8 cellular contexts compared by ENCODE assay signal in the genomic region with DNA sequence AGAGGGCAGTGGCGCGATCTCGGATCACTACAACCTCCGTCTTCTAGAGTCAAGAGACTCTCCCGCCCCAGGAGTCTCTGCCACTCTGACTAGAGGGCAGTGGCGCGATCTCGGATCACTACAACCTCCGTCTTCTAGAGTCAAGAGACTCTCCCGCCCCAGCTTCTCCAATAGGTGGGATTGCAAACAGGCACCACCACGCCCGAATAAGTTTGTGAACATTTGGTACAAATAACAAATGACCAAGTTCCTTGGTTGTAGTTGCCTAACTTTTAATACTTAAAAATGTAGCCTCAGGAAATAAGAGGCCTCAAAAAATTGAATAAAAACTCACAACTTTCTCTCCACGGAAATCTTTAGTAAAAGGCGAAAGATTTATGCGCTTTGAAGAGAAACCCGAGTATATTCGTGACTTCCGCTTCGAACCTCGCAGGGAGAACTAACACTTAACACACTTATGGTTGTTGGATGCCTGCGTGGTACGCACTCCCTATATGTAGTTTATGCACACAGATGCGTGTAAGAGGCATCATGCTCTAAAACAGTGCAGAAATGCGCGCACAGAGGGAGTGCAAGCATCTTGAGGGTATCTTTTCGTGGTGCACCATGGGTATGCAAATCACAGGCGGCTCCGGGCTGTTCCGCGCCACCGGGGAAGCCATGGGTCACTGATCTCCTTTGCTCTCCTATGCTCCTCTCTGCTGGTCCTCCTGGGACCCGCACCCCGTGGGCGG. TPM values are rescaled to one million over a fixed set of nuclear protein-coding genes. Genes with fewer than 3 reads are reported as not detected.
DNase-seq lines count a peak whose midpoint lies in the region; ATAC-seq and TF ChIP-seq lines count a peak whose summit lies in the region.

No MANE protein-coding gene starts in this region.

- TF ChIP-seq CTCF in CD14-positive monocyte (IDR thresholded peaks at IDR 0.05) (no peak), testis (IDR thresholded peaks at IDR 0.05) (no peak)

- intact Hi-C loops in CD14-positive monocyte (cut with micrococcal nuclease) (loop anchor here (2.0 to 5.0 kb wide), 2 partner anchors 19 to 87 kb away; partner anchors contain the start of genes PLK3 (in 2 of the 2) and RNU5D-1 (in 1 of the 2)), testis (cut with DNase I; ENCODE audit: low total_unique reads) (no loop called here)

- DNase-seq in CD14-positive monocyte (ENCODE audit: low spot score) (peak; percentile 84), SHP77 treated with DMSO at 0.1 percent for 48 hours (lab: John Stamatoyannopoulos, UW) (peak; percentile 96), germinal center (ENCODE audit: low spot score) (peak; percentile 92), occipital lobe (lab: John Stamatoyannopoulos, UW) (peak; percentile 66), testis (peak; percentile 79)
- peak; percentile 86 for DNase-seq in activated naive CD4-positive, alpha-beta T cell treated with anti-CD3 and anti-CD28 coated beads, Interleukin-2, amount 10 ng/mL, durations not matched to agents 7 days and 5 days

- peak overlapping the region; percentile 41 to 67 for H3K4me3 ChIP-seq in testis

- CTCF ChIA-PET in activated naive CD4-positive, alpha-beta T cell treated with anti-CD3 and anti-CD28 coated beads, Interleukin-2, amount 10 ng/mL, durations not matched to agents 7 days and 5 days (lab: Charles Lee): interaction anchor here (0.9 to 6.9 kb wide), 8 partner anchors 11 to 34 kb away, joined by 3 to 68 read pairs (median 4); partner anchors contain the start of genes BTBD19, DYNLT4 and PLK3

- peak overlapping the region; percentile 86 to 89 for H3K27ac ChIP-seq in testis

- H3K4me1 Mint-ChIP-seq in CD14-positive monocyte: peaks cover 49% of the 10 kb centered on the region
- H3K4me1 Mint-ChIP-seq in activated naive CD4-positive, alpha-beta T cell treated with anti-CD3 and anti-CD28 coated beads, Interleukin-2, amount 10 ng/mL, durations not matched to agents 7 days and 5 days: peaks cover 58% of the 10 kb centered on the region

- peaks cover 5 to 6% of the 10 kb centered on the region in 2 donors for H3K36me3 Mint-ChIP-seq in CD14-positive monocyte
- peaks cover 9% of the 10 kb centered on the region for H3K36me3 Mint-ChIP-seq in activated naive CD4-positive, alpha-beta T cell treated with anti-CD3 and anti-CD28 coated beads, Interleukin-2, amount 10 ng/mL, durations not matched to agents 7 days and 5 days

- peaks cover 0 to 3% (median 0%) of the 10 kb centered on the region in 7 donors for H3K9me3 Mint-ChIP-seq in CD14-positive monocyte
- H3K9me3 Mint-ChIP-seq in activated naive CD4-positive, alpha-beta T cell treated with anti-CD3 and anti-CD28 coated beads, Interleukin-2, amount 10 ng/mL, durations not matched to agents 7 days and 5 days: no peaks in the 10 kb centered on the region

- H3K27me3 ChIP-seq in testis: no peaks in the 10 kb centered on the region

- WGBS in testis, 2 donors: 18 to 19% methylated on average over 31 to 34 of the region's 34 CpGs

- peak overlapping the region; percentile 99 to 100 (median 100) for H3K27ac Mint-ChIP-seq in CD14-positive monocyte
- peak overlapping the region; percentile 100 for H3K27ac Mint-ChIP-seq in activated naive CD4-positive, alpha-beta T cell treated with anti-CD3 and anti-CD28 coated beads, Interleukin-2, amount 10 ng/mL, durations not matched to agents 7 days and 5 days

- H3K36me3 ChIP-seq in testis (ENCODE audit: low read depth, missing control alignments): no peaks in the 10 kb centered on the region

- peak overlapping the region; percentile 90 to 97 for H3K4me3 Mint-ChIP-seq in CD14-positive monocyte
- H3K4me3 Mint-ChIP-seq in activated naive CD4-positive, alpha-beta T cell treated with anti-CD3 and anti-CD28 coated beads, Interleukin-2, amount 10 ng/mL, durations not matched to agents 7 days and 5 days: peak overlapping the region; percentile 88

- peaks cover 0 to 1% (median 0%) of the 10 kb centered on the region in 3 donors for H3K27me3 Mint-ChIP-seq in CD14-positive monocyte (ENCODE audit: low read depth in 3 of 3)
- H3K27me3 Mint-ChIP-seq in activated naive CD4-positive, alpha-beta T cell treated with anti-CD3 and anti-CD28 coated beads, Interleukin-2, amount 10 ng/mL, durations not matched to agents 7 days and 5 days: peaks cover 5% of the 10 kb centered on the region

- peak; percentile 87 for ATAC-seq in GM19372 (IDR thresholded peaks at IDR 0.05; ENCODE audit: low read depth, unreplicated experiment)
- ATAC-seq in HG03520 (IDR thresholded peaks at IDR 0.05; ENCODE audit: unreplicated experiment): peak; percentile 71

- no peaks in the 10 kb centered on the region for H3K9me3 ChIP-seq in testis

- TF ChIP-seq POLR2A in testis (IDR thresholded peaks at IDR 0.05): peak; percentile 22

- peaks cover 16% of the 10 kb centered on the region for H3K4me1 ChIP-seq in testis

RNA-seq across cellular contexts. Expression of gene BTBD19, which starts 11.4 kb away (rescaled TPM):
- polyA plus RNA-seq in CD14-positive monocyte: under 1 TPM; 0.10 to 0.73 TPM
- 0.47 TPM for total RNA-seq in occipital lobe
- 10 to 100 TPM; 10.2 to 14.1 TPM for total RNA-seq in testis
- 5.4 TPM for polyA plus RNA-seq in testis (ENCODE audit: insufficient read depth, low read depth, low replicate concordance)

RNA-seq across cellular contexts. Expression of gene DYNLT4, which starts 12.6 kb away (rescaled TPM):
- polyA plus RNA-seq in CD14-positive monocyte (1 to 10 TPM; 2.2 to 2.8 TPM), testis (ENCODE audit: insufficient read depth, low read depth, low replicate concordance) (0.47 TPM)
- total RNA-seq in occipital lobe (not detected), testis (1 to 10 TPM; 3.2 to 4.0 TPM)

RNA-seq across cellular contexts. Expression of gene PLK3, which starts 19.6 kb away (rescaled TPM):
- polyA plus RNA-seq in CD14-positive monocyte: 10 to 100 TPM; 15.8 to 28.1 TPM
- 10.0 TPM for total RNA-seq in occipital lobe
- total RNA-seq in testis: 10 to 100 TPM; 16.4 to 17.2 TPM
- 7.2 TPM for polyA plus RNA-seq in testis (ENCODE audit: insufficient read depth, low read depth, low replicate concordance)

RNA-seq across cellular contexts. Expression of gene PTCH2, which starts 23.3 kb away (rescaled TPM):
- polyA plus RNA-seq in CD14-positive monocyte (under 1 TPM; 0.18 to 0.22 TPM), testis (ENCODE audit: insufficient read depth, low read depth, low replicate concordance) (15.2 TPM)
- total RNA-seq in occipital lobe (1.4 TPM), testis (10 to 100 TPM; 36.8 to 47.8 TPM)

RNA-seq across cellular contexts. Expression of gene BEST4, which starts 31.8 kb away (rescaled TPM):
- polyA plus RNA-seq in CD14-positive monocyte: not detected
- 0.16 TPM for total RNA-seq in occipital lobe
- total RNA-seq in testis: 1 to 10 TPM; 1.1 to 1.7 TPM
- polyA plus RNA-seq in testis (ENCODE audit: insufficient read depth, low read depth, low replicate concordance): 0.79 TPM

Comparison
In these comparisons a context has a peak if more than half of its experiments do, and no peak if none do; other contexts are left out.
1. Peak in every context shown above with its lines: DNase-seq, ATAC-seq, H3K4me3 ChIP-seq and H3K27ac ChIP-seq.